8 cellular contexts compared by ENCODE assay signal in the genomic region with DNA sequence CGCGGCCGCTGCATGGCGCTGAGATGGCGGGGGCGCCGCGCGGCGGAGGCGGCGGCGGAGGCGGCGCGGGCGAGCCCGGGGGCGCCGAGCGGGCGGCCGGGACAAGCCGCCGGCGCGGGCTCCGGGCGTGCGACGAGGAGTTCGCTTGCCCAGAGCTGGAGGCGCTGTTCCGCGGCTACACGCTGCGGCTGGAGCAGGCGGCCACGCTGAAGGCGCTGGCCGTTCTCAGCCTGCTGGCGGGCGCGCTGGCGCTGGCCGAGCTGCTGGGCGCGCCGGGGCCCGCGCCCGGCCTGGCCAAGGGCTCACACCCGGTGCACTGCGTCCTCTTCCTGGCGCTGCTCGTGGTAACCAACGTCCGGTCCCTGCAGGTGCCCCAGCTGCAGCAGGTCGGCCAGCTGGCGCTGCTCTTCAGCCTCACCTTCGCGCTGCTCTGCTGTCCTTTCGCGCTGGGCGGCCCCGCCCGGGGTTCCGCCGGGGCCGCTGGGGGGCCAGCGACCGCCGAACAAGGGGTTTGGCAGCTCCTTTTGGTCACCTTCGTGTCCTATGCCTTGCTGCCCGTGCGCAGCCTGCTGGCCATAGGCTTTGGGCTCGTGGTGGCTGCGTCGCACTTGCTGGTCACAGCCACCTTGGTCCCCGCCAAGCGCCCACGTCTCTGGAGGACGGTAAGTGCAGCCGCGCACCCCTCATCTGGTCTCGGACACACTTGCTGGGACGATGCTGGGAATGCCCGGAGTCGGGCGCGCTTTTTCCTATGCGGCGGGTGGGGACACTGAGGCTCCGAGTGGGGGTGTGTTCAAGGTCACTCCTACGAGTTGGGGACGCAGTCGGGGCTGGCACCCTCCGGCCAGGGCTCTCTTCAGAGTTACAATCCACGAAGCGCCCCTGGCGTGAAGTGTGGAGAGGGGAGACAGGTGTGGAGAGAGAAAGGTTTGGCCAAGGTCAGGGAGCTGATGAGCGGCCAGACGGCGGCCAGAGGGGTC. TPM values are rescaled to one million over a fixed set of nuclear protein-coding genes. Genes with fewer than 3 reads are reported as not detected.
A peak's percentile ranks its signal among the peaks of the same experiment; 100 is the strongest.
DNase-seq lines count a peak whose midpoint lies in the region; ATAC-seq, FAIRE-seq and TF ChIP-seq lines count a peak whose summit lies in the region.

No MANE protein-coding gene starts in this region.

- DNase-seq in activated CD8-positive, alpha-beta T cell treated with anti-CD3 and anti-CD28 coated beads, Interleukin-2, amount 10 ng/mL, durations not matched to agents 7 days and 5 days = no peak
- DNase-seq in activated CD8-positive, alpha-beta T cell treated with anti-CD3 and anti-CD28 coated beads for 36 hours = no peak
- DNase-seq in KBM-7 (peak; percentile 46), astrocyte (ENCODE audit: low read depth) (peak; percentile 32), iPS DF 6.9 (ENCODE audit: low read depth, low spot score) (no peak)
- DNase-seq in stimulated activated naive CD4-positive, alpha-beta T cell (lab: John Stamatoyannopoulos, UW) = no peak

- peak overlapping the region; percentile 66 for H2AFZ ChIP-seq in astrocyte (ENCODE audit: low read depth, low read length)

- no peaks in the 10 kb centered on the region for H3K9me3 Mint-ChIP-seq in activated CD8-positive, alpha-beta T cell treated with anti-CD3 and anti-CD28 coated beads, Interleukin-2, amount 10 ng/mL, durations not matched to agents 7 days and 5 days (ENCODE audit: insufficient read depth)
- H3K9me3 Mint-ChIP-seq in activated CD8-positive, alpha-beta T cell treated with anti-CD3 and anti-CD28 coated beads for 36 hours = no peaks in the 10 kb centered on the region
- no peaks in the 10 kb centered on the region for H3K9me3 Mint-ChIP-seq in astrocyte (ENCODE audit: unreplicated experiment)

- peak; percentile 60 for ATAC-seq in activated CD8-positive, alpha-beta T cell treated with anti-CD3 and anti-CD28 coated beads, Interleukin-2, amount 10 ng/mL, durations not matched to agents 7 days and 5 days
- no peak for ATAC-seq in activated CD8-positive, alpha-beta T cell treated with anti-CD3 and anti-CD28 coated beads for 36 hours
- no peak for ATAC-seq in GM21360 (IDR thresholded peaks at IDR 0.05; ENCODE audit: unreplicated experiment)

- H3K4me1 ChIP-seq in astrocyte (ENCODE audit: insufficient read depth, low read length) = peaks cover 6% of the 10 kb centered on the region
- H3K4me1 ChIP-seq in iPS DF 6.9 (ENCODE audit: control insufficient read depth, insufficient read depth, low read length) = peaks cover 5% of the 10 kb centered on the region
- H3K4me1 ChIP-seq in stomach smooth muscle (ENCODE audit: control insufficient read depth, insufficient read depth, low read length) = peaks cover 17% of the 10 kb centered on the region

- TF ChIP-seq CTCF in activated CD8-positive, alpha-beta T cell treated with anti-CD3 and anti-CD28 coated beads for 36 hours (IDR thresholded peaks at IDR 0.05) = no peak
- TF ChIP-seq CTCF in astrocyte (IDR thresholded peaks at IDR 0.05; ENCODE audit: insufficient read depth, low read depth, low read length) = no peak

- no peaks in the 10 kb centered on the region for H4K20me1 ChIP-seq in astrocyte (ENCODE audit: insufficient read depth, low read length)

- peak overlapping the region; percentile 87 for H3K4me2 ChIP-seq in astrocyte (ENCODE audit: low read length)

- CTCF ChIA-PET in activated CD8-positive, alpha-beta T cell treated with anti-CD3 and anti-CD28 coated beads, Interleukin-2, amount 10 ng/mL, durations not matched to agents 7 days and 5 days (lab: Charles Lee) = interaction anchor here (0.9 kb wide), 1 partner anchor 32 kb away, joined by 3 read pairs; no protein-coding TSS in a partner anchor
- CTCF ChIA-PET in activated CD8-positive, alpha-beta T cell treated with anti-CD3 and anti-CD28 coated beads for 36 hours (lab: Charles Lee) = no interaction called here

- H3K79me2 ChIP-seq in astrocyte (ENCODE audit: insufficient read depth, low read length) = no peaks in the 10 kb centered on the region

- in situ Hi-C loops in KBM-7 (cut with MboI; ENCODE audit: low pct_unique_long_range_greater_than_20kb, low sequenced_read_pairs) = no loop called here

- intact Hi-C loops in activated CD8-positive, alpha-beta T cell treated with anti-CD3 and anti-CD28 coated beads for 36 hours (cut with micrococcal nuclease) = no loop called here

- no peaks in the 10 kb centered on the region for H3K4me1 Mint-ChIP-seq in activated CD8-positive, alpha-beta T cell treated with anti-CD3 and anti-CD28 coated beads, Interleukin-2, amount 10 ng/mL, durations not matched to agents 7 days and 5 days (ENCODE audit: low read depth)
- no peaks in the 10 kb centered on the region for H3K4me1 Mint-ChIP-seq in activated CD8-positive, alpha-beta T cell treated with anti-CD3 and anti-CD28 coated beads for 36 hours (ENCODE audit: low read depth)
- H3K4me1 Mint-ChIP-seq in astrocyte (ENCODE audit: low read depth, unreplicated experiment) = no peaks in the 10 kb centered on the region

- H3K27me3 ChIP-seq in astrocyte (ENCODE audit: insufficient read depth, low read length) (peaks cover 48% of the 10 kb centered on the region), iPS DF 6.9 (ENCODE audit: control insufficient read depth, insufficient read depth, low read length) (peaks cover 17% of the 10 kb centered on the region), stomach smooth muscle (ENCODE audit: control insufficient read depth in 1 of 2, insufficient read depth in 2 of 2, low read length in 2 of 2) (peaks cover 29 to 32% of the 10 kb centered on the region in 2 donors)

- no peak overlapping the region for H3K27ac Mint-ChIP-seq in activated CD8-positive, alpha-beta T cell treated with anti-CD3 and anti-CD28 coated beads, Interleukin-2, amount 10 ng/mL, durations not matched to agents 7 days and 5 days
- no peak overlapping the region for H3K27ac Mint-ChIP-seq in activated CD8-positive, alpha-beta T cell treated with anti-CD3 and anti-CD28 coated beads for 36 hours
- peak overlapping the region; percentile 34 for H3K27ac Mint-ChIP-seq in astrocyte (ENCODE audit: unreplicated experiment)

- WGBS in iPS DF 6.9 (ENCODE audit: insufficient coverage, insufficient read length) = no CpG with 5 or more reads among the region's 104 CpGs

- POLR2A ChIA-PET in activated CD8-positive, alpha-beta T cell treated with anti-CD3 and anti-CD28 coated beads, Interleukin-2, amount 10 ng/mL, durations not matched to agents 7 days and 5 days (lab: Charles Lee) = no interaction called here
- POLR2A ChIA-PET in activated CD8-positive, alpha-beta T cell treated with anti-CD3 and anti-CD28 coated beads for 36 hours (lab: Charles Lee) = no interaction called here

- H3K36me3 ChIP-seq in astrocyte (ENCODE audit: insufficient read depth, low read length) = no peaks in the 10 kb centered on the region
- no peaks in the 10 kb centered on the region for H3K36me3 ChIP-seq in iPS DF 6.9 (ENCODE audit: control insufficient read depth, insufficient read depth, low read length)
- no peaks in the 10 kb centered on the region for H3K36me3 ChIP-seq in stomach smooth muscle (ENCODE audit: control insufficient read depth in 2 of 2, insufficient read depth in 2 of 2, low read length in 2 of 2)

- H3K27ac ChIP-seq in astrocyte (ENCODE audit: low read depth, low read length) = no peak overlapping the region
- no peak overlapping the region for H3K27ac ChIP-seq in iPS DF 6.9 (ENCODE audit: low read length)
- H3K27ac ChIP-seq in stomach smooth muscle (ENCODE audit: low read length) = no peak overlapping the region

- FAIRE-seq in astrocyte (lab: Jason Lieb, UNC) = no peak

- no peaks in the 10 kb centered on the region for H3K36me3 Mint-ChIP-seq in activated CD8-positive, alpha-beta T cell treated with anti-CD3 and anti-CD28 coated beads, Interleukin-2, amount 10 ng/mL, durations not matched to agents 7 days and 5 days (ENCODE audit: low read depth)
- no peaks in the 10 kb centered on the region for H3K36me3 Mint-ChIP-seq in activated CD8-positive, alpha-beta T cell treated with anti-CD3 and anti-CD28 coated beads for 36 hours (ENCODE audit: low read depth)
- H3K36me3 Mint-ChIP-seq in astrocyte (ENCODE audit: low read depth, unreplicated experiment) = no peaks in the 10 kb centered on the region

- H3K9ac ChIP-seq in astrocyte (ENCODE audit: low read length) (no peak overlapping the region), stomach smooth muscle (ENCODE audit: low read length in 2 of 2) (no peak overlapping the region)

- H3K9me3 ChIP-seq in astrocyte (ENCODE audit: insufficient read depth, low read depth, low read length) (no peaks in the 10 kb centered on the region), iPS DF 6.9 (ENCODE audit: control insufficient read depth, insufficient read depth, low read length) (no peaks in the 10 kb centered on the region), stomach smooth muscle (ENCODE audit: control insufficient read depth in 2 of 2, low read length in 2 of 2) (no peaks in the 10 kb centered on the region)

- H3K27me3 Mint-ChIP-seq in activated CD8-positive, alpha-beta T cell treated with anti-CD3 and anti-CD28 coated beads, Interleukin-2, amount 10 ng/mL, durations not matched to agents 7 days and 5 days (ENCODE audit: low read depth) = peaks cover 50% of the 10 kb centered on the region
- H3K27me3 Mint-ChIP-seq in activated CD8-positive, alpha-beta T cell treated with anti-CD3 and anti-CD28 coated beads for 36 hours = peaks cover 35% of the 10 kb centered on the region
- H3K27me3 Mint-ChIP-seq in astrocyte (ENCODE audit: low read depth, unreplicated experiment) = peaks cover 57% of the 10 kb centered on the region

- no peak overlapping the region for H3K4me3 Mint-ChIP-seq in activated CD8-positive, alpha-beta T cell treated with anti-CD3 and anti-CD28 coated beads, Interleukin-2, amount 10 ng/mL, durations not matched to agents 7 days and 5 days
- no peak overlapping the region for H3K4me3 Mint-ChIP-seq in activated CD8-positive, alpha-beta T cell treated with anti-CD3 and anti-CD28 coated beads for 36 hours
- peak overlapping the region; percentile 76 for H3K4me3 Mint-ChIP-seq in astrocyte (ENCODE audit: unreplicated experiment)

- H3K4me3 ChIP-seq in astrocyte (ENCODE audit: insufficient read depth, low read depth, low read length) = peak overlapping the region; percentile 49
- H3K4me3 ChIP-seq in iPS DF 6.9 (ENCODE audit: low read length) = peak overlapping the region; percentile 52
- H3K4me3 ChIP-seq in stomach smooth muscle (ENCODE audit: low read length in 2 of 2) = peak overlapping the region; percentile 57 to 67

RNA-seq across cellular contexts. Expression of a gene that starts 0.6 kb away (rescaled TPM):
- total RNA-seq in activated CD8-positive, alpha-beta T cell treated with anti-CD3 and anti-CD28 coated beads, Interleukin-2, amount 10 ng/mL, durations not matched to agents 7 days and 5 days = under 1 TPM; 0.21 to 0.29 TPM
- under 1 TPM; 0.02 to 0.07 TPM for total RNA-seq in activated CD8-positive, alpha-beta T cell treated with anti-CD3 and anti-CD28 coated beads for 36 hours
- total RNA-seq in astrocyte = 1.2 and 1.6 TPM in 2 replicates

Comparison
In these comparisons a context has a peak if more than half of its experiments do, and no peak if none do; other contexts are left out.
1. DNase-seq: peak in KBM-7 (single experiment) and astrocyte (single experiment); none in activated CD8-positive, alpha-beta T cell treated with anti-CD3 and anti-CD28 coated beads, Interleukin-2, amount 10 ng/mL, durations not matched to agents 7 days and 5 days (single experiment), activated CD8-positive, alpha-beta T cell treated with anti-CD3 and anti-CD28 coated beads for 36 hours (single experiment), iPS DF 6.9 (single experiment) and stimulated activated naive CD4-positive, alpha-beta T cell (0 of 6).
2. Peak in every context shown above with its lines, with median percentiles within 50 percentile points of each other: H3K4me3 ChIP-seq.